Comparison of ENCODE assay signal across 22 cellular contexts in genomic region chr1:206036661-206037455, GRCh38. TPM values are rescaled to one million over a fixed set of nuclear protein-coding genes. Genes with fewer than 3 reads are reported as not detected.
DNase-seq lines count a peak whose midpoint lies in the region; ATAC-seq and TF ChIP-seq lines count a peak whose summit lies in the region.
"Had no signal": no experiment of that assay in that cellular context is flagged by ENCODE, and none has a peak within 500 bp of the region (broad histone marks: within the 10 kb centered on the region; RNA-seq: fewer than 3 reads in every experiment).

No MANE protein-coding gene starts in this region.

- H3K4me2 ChIP-seq in MM.1S (ENCODE audit: low read depth, low read length) = peak overlapping the region; percentile 60
- no peak overlapping the region for H3K4me2 ChIP-seq in PC-9

- ATAC-seq in activated B cell treated with CpG ODN at 0.5 μM for 24 hours (ENCODE audit: low read depth) = peak; percentile 53
- ATAC-seq: activated T-cell treated with anti-CD3 and anti-CD28 coated beads, Interleukin-2, amount 50 U/mL, for 72 hours; CD8-positive, alpha-beta T cell; gastroesophageal sphincter; mucosa of descending colon; SK-N-SH treated with all-trans-retinoic acid at 6 μM for 48 hours had no signal

- peaks cover 54% of the 10 kb centered on the region for H3F3A ChIP-seq in MM.1S (ENCODE audit: insufficient read depth, low read length)
- no peaks in the 10 kb centered on the region for H3F3A ChIP-seq in PC-9 (ENCODE audit: insufficient read depth, low read depth)

- H3K27me3 Mint-ChIP-seq in activated naive CD4-positive, alpha-beta T cell treated with anti-CD3 and anti-CD28 coated beads for 36 hours (ENCODE audit: low read depth) = peaks cover 12% of the 10 kb centered on the region
- H3K27me3 Mint-ChIP-seq in activated naive CD4-positive, alpha-beta T cell treated with anti-CD3 and anti-CD28 coated beads, Interleukin-2, amount 10 ng/mL, durations not matched to agents 7 days and 5 days = peaks cover 57% of the 10 kb centered on the region
- H3K27me3 Mint-ChIP-seq in activated B cell treated with CpG ODN at 0.5 μM for 24 hours = no peaks in the 10 kb centered on the region

- H3K9me3 ChIP-seq in MM.1S (replicated peaks; ENCODE audit: insufficient read depth, low read length) (no peaks in the 10 kb centered on the region), thyroid gland (no peaks in the 10 kb centered on the region), PC-9 (ENCODE audit: insufficient read depth, low read depth) (no peaks in the 10 kb centered on the region)
- H3K9me3 ChIP-seq: adrenal gland, gastroesophageal sphincter, mucosa of descending colon, Peyer's patch had no signal

- peak overlapping the region; percentile 79 for H3K27ac ChIP-seq in MM.1S (ENCODE audit: low read length)
- peak overlapping the region; percentile 53 to 76 (median 64) for H3K27ac ChIP-seq in thyroid gland
- H3K27ac ChIP-seq in PC-9 = no peak overlapping the region
- H3K27ac ChIP-seq: adrenal gland, cardiac muscle cell, dorsolateral prefrontal cortex, gastroesophageal sphincter had no signal

- peaks cover 64% of the 10 kb centered on the region for H3K4me1 ChIP-seq in MM.1S (ENCODE audit: low read length)
- peaks cover 41 to 51% of the 10 kb centered on the region in 2 donors for H3K4me1 ChIP-seq in thyroid gland
- H3K4me1 ChIP-seq in PC-9 (replicated peaks; ENCODE audit: insufficient read depth) = no peaks in the 10 kb centered on the region
- H3K4me1 ChIP-seq: gastroesophageal sphincter had no signal

- no peak overlapping the region for H3K4me3 Mint-ChIP-seq in activated naive CD4-positive, alpha-beta T cell treated with anti-CD3 and anti-CD28 coated beads for 36 hours
- no peak overlapping the region for H3K4me3 Mint-ChIP-seq in activated naive CD4-positive, alpha-beta T cell treated with anti-CD3 and anti-CD28 coated beads, Interleukin-2, amount 10 ng/mL, durations not matched to agents 7 days and 5 days
- peak overlapping the region; percentile 92 for H3K4me3 Mint-ChIP-seq in activated B cell treated with CpG ODN at 0.5 μM for 24 hours
- H3K4me3 Mint-ChIP-seq: activated CD4-positive, alpha-beta memory T cell treated with anti-CD3 and anti-CD28 coated beads, Interleukin-2, amount 10 ng/mL, durations not matched to agents 7 days and 5 days; activated T-cell treated with anti-CD3 and anti-CD28 coated beads, Interleukin-2, amount 50 U/mL, for 72 hours; CD8-positive, alpha-beta T cell had no signal

- no TSS peak for BruUV-seq in PC-9 (replicated peaks; lab: Mats Ljungman, UMichigan)

- no peak for TF ChIP-seq CTCF in MM.1S (IDR thresholded peaks at IDR 0.05; ENCODE audit: low read length)
- no peak for TF ChIP-seq CTCF in activated B cell treated with CpG ODN at 0.5 μM for 24 hours (IDR thresholded peaks at IDR 0.05)
- TF ChIP-seq CTCF in thyroid gland (IDR thresholded peaks at IDR 0.05) = no peak
- no peak for TF ChIP-seq CTCF in PC-9 (conservative IDR thresholded peaks at IDR 0.05)
- TF ChIP-seq CTCF in GM20000 (IDR thresholded peaks at IDR 0.05; ENCODE audit: extremely low read depth, missing control alignments) = no peak

- intact Hi-C loops in activated naive CD4-positive, alpha-beta T cell treated with anti-CD3 and anti-CD28 coated beads for 36 hours (cut with micrococcal nuclease) = loop anchor here (1.0 kb wide), 1 partner anchor 12 kb away; no protein-coding TSS in a partner anchor
- intact Hi-C loops in activated B cell treated with CpG ODN at 0.5 μM for 24 hours (cut with micrococcal nuclease) (loop anchor here (1.0 kb wide), 1 partner anchor 13 kb away; no protein-coding TSS in a partner anchor), thyroid gland (cut with DNase I) (loop anchor here (10.0 kb wide), 1 partner anchor 68 kb away; no protein-coding TSS in a partner anchor), PC-9 (cut with micrococcal nuclease; ENCODE audit: unreplicated experiment) (no loop called here)

- H4K20me1 ChIP-seq in MM.1S (ENCODE audit: insufficient read depth, low read length) (no peaks in the 10 kb centered on the region), PC-9 (ENCODE audit: insufficient read depth) (no peaks in the 10 kb centered on the region)

- no peaks in the 10 kb centered on the region for H3K9me3 Mint-ChIP-seq in activated naive CD4-positive, alpha-beta T cell treated with anti-CD3 and anti-CD28 coated beads for 36 hours
- no peaks in the 10 kb centered on the region for H3K9me3 Mint-ChIP-seq in activated naive CD4-positive, alpha-beta T cell treated with anti-CD3 and anti-CD28 coated beads, Interleukin-2, amount 10 ng/mL, durations not matched to agents 7 days and 5 days
- no peaks in the 10 kb centered on the region for H3K9me3 Mint-ChIP-seq in activated B cell treated with CpG ODN at 0.5 μM for 24 hours
- H3K9me3 Mint-ChIP-seq: activated CD4-positive, alpha-beta memory T cell treated with anti-CD3 and anti-CD28 coated beads, Interleukin-2, amount 10 ng/mL, durations not matched to agents 7 days and 5 days; activated T-cell treated with anti-CD3 and anti-CD28 coated beads, Interleukin-2, amount 50 U/mL, for 72 hours; CD8-positive, alpha-beta T cell had no signal

- peak overlapping the region; percentile 27; the same call in 1 of the 2 replicates for H3K9ac ChIP-seq in MM.1S (ENCODE audit: low read length)

- no peaks in the 10 kb centered on the region for H3K9me2 ChIP-seq in MM.1S (replicated peaks; ENCODE audit: insufficient read depth, low read length)
- H3K9me2 ChIP-seq in PC-9 (ENCODE audit: insufficient read depth) = no peaks in the 10 kb centered on the region

- H2AFZ ChIP-seq in MM.1S (ENCODE audit: low read length) (peak overlapping the region; percentile 17; the same call in 1 of the 2 replicates), PC-9 (no peak overlapping the region)

- 11 to 21% methylated on average over 2 of the region's 2 CpGs for WGBS in thyroid gland, 2 donors

- no peak overlapping the region for H3K27ac Mint-ChIP-seq in activated naive CD4-positive, alpha-beta T cell treated with anti-CD3 and anti-CD28 coated beads for 36 hours
- H3K27ac Mint-ChIP-seq in activated naive CD4-positive, alpha-beta T cell treated with anti-CD3 and anti-CD28 coated beads, Interleukin-2, amount 10 ng/mL, durations not matched to agents 7 days and 5 days = no peak overlapping the region
- peak overlapping the region; percentile 90 for H3K27ac Mint-ChIP-seq in activated B cell treated with CpG ODN at 0.5 μM for 24 hours
- H3K27ac Mint-ChIP-seq: activated CD4-positive, alpha-beta memory T cell treated with anti-CD3 and anti-CD28 coated beads, Interleukin-2, amount 10 ng/mL, durations not matched to agents 7 days and 5 days; activated T-cell treated with anti-CD3 and anti-CD28 coated beads, Interleukin-2, amount 50 U/mL, for 72 hours; CD8-positive, alpha-beta T cell had no signal

- no peaks in the 10 kb centered on the region for H3K36me3 Mint-ChIP-seq in activated naive CD4-positive, alpha-beta T cell treated with anti-CD3 and anti-CD28 coated beads for 36 hours (ENCODE audit: low read depth)
- no peaks in the 10 kb centered on the region for H3K36me3 Mint-ChIP-seq in activated naive CD4-positive, alpha-beta T cell treated with anti-CD3 and anti-CD28 coated beads, Interleukin-2, amount 10 ng/mL, durations not matched to agents 7 days and 5 days
- peaks cover 34% of the 10 kb centered on the region for H3K36me3 Mint-ChIP-seq in activated B cell treated with CpG ODN at 0.5 μM for 24 hours (ENCODE audit: low read depth)
- H3K36me3 Mint-ChIP-seq: CD8-positive, alpha-beta T cell had no signal

- POLR2A ChIA-PET in activated B cell treated with CpG ODN at 0.5 μM for 24 hours (lab: Charles Lee) (interaction anchor here (0.6 to 6.9 kb wide), 14 partner anchors 10 to 885 kb away, joined by 3 to 101 read pairs (median 6); partner anchors contain the start of genes FCMR and RAB29), PC-9 (lab: Charles Lee; ENCODE audit: unreplicated experiment) (no interaction called here)

- CTCF ChIA-PET in activated naive CD4-positive, alpha-beta T cell treated with anti-CD3 and anti-CD28 coated beads for 36 hours (lab: Charles Lee) = interaction anchor here (0.6 to 1.7 kb wide), 6 partner anchors 11 to 86 kb away, joined by 3 to 8 read pairs (median 4); no protein-coding TSS in a partner anchor
- CTCF ChIA-PET in activated naive CD4-positive, alpha-beta T cell treated with anti-CD3 and anti-CD28 coated beads, Interleukin-2, amount 10 ng/mL, durations not matched to agents 7 days and 5 days (lab: Charles Lee) = interaction anchor here (0.8 to 1.3 kb wide), 3 partner anchors 9 to 71 kb away, joined by 3 to 5 read pairs (median 3); no protein-coding TSS in a partner anchor
- CTCF ChIA-PET in activated B cell treated with CpG ODN at 0.5 μM for 24 hours (lab: Charles Lee) = interaction anchor here (1.0 to 1.8 kb wide), 6 partner anchors 11 to 245 kb away, joined by 3 to 9 read pairs (median 4); no protein-coding TSS in a partner anchor
- CTCF ChIA-PET in PC-9 (lab: Charles Lee) = no interaction called here

- H3K36me3 ChIP-seq in MM.1S (replicated peaks; ENCODE audit: insufficient read depth, low read length) (no peaks in the 10 kb centered on the region), thyroid gland (no peaks in the 10 kb centered on the region), PC-9 (ENCODE audit: low read depth) (no peaks in the 10 kb centered on the region)
- H3K36me3 ChIP-seq: adrenal gland, cardiac muscle cell, gastroesophageal sphincter, Peyer's patch had no signal

- H3K4me3 ChIP-seq in MM.1S (ENCODE audit: low read length) = peak overlapping the region; percentile 20; the same call in 1 of the 2 replicates
- H3K4me3 ChIP-seq in thyroid gland (replicated peaks in 1 of 3) = no peak overlapping the region
- H3K4me3 ChIP-seq in PC-9 = no peak overlapping the region
- H3K4me3 ChIP-seq: adrenal gland, cardiac muscle cell, dorsolateral prefrontal cortex, gastroesophageal sphincter, mucosa of descending colon had no signal

- TF ChIP-seq POLR2A in thyroid gland (IDR thresholded peaks at IDR 0.05) = no peak

- no peaks in the 10 kb centered on the region for H3K27me3 ChIP-seq in MM.1S (replicated peaks; ENCODE audit: insufficient read depth, low read length)
- H3K27me3 ChIP-seq in thyroid gland = no peaks in the 10 kb centered on the region
- no peaks in the 10 kb centered on the region for H3K27me3 ChIP-seq in PC-9 (ENCODE audit: insufficient read depth, low read depth)
- H3K27me3 ChIP-seq: cardiac muscle cell, Peyer's patch had no signal

- H3K4me1 Mint-ChIP-seq in activated naive CD4-positive, alpha-beta T cell treated with anti-CD3 and anti-CD28 coated beads for 36 hours (ENCODE audit: low read depth) = peaks cover 18% of the 10 kb centered on the region
- peaks cover 42% of the 10 kb centered on the region for H3K4me1 Mint-ChIP-seq in activated naive CD4-positive, alpha-beta T cell treated with anti-CD3 and anti-CD28 coated beads, Interleukin-2, amount 10 ng/mL, durations not matched to agents 7 days and 5 days
- peaks cover 96% of the 10 kb centered on the region for H3K4me1 Mint-ChIP-seq in activated B cell treated with CpG ODN at 0.5 μM for 24 hours

- peak; percentile 37 for DNase-seq in activated naive CD4-positive, alpha-beta T cell treated with anti-CD3 and anti-CD28 coated beads for 36 hours
- DNase-seq in activated naive CD4-positive, alpha-beta T cell treated with anti-CD3 and anti-CD28 coated beads, Interleukin-2, amount 10 ng/mL, durations not matched to agents 7 days and 5 days = no peak
- DNase-seq in MM.1S = peak; percentile 78
- DNase-seq in activated B cell treated with CpG ODN at 0.5 μM for 24 hours = no peak
- peak; percentile 54 to 63 for DNase-seq in thyroid gland
- DNase-seq in PC-9 = no peak
- DNase-seq in COR-L47 (lab: John Stamatoyannopoulos, UW) = no peak
- no peak for DNase-seq in GM20000 (ENCODE audit: low spot score)
- DNase-seq: activated CD4-positive, alpha-beta memory T cell treated with anti-CD3 and anti-CD28 coated beads, Interleukin-2, amount 10 ng/mL, durations not matched to agents 7 days and 5 days; activated T-cell treated with anti-CD3 and anti-CD28 coated beads, Interleukin-2, amount 50 U/mL, for 72 hours; adrenal gland; CD8-positive, alpha-beta T cell; dorsolateral prefrontal cortex; mucosa of descending colon; NCI-H187; nucleus accumbens; Peyer's patch had no signal

- H3K79me2 ChIP-seq in MM.1S (ENCODE audit: low read length) (peaks cover 48% of the 10 kb centered on the region), PC-9 (ENCODE audit: low read depth) (no peaks in the 10 kb centered on the region)

RNA-seq across cellular contexts. Expression of gene CTSE, which starts 13.2 kb away (rescaled TPM):
- not detected for total RNA-seq in activated naive CD4-positive, alpha-beta T cell treated with anti-CD3 and anti-CD28 coated beads for 36 hours
- not detected in 2 replicates for total RNA-seq in activated B cell treated with CpG ODN at 0.5 μM for 24 hours
- 10 to 100 TPM in 3 of 4 donors, 1 to 10 TPM in 1; 3.6 to 38.2 (median 19.0) TPM for total RNA-seq in thyroid gland
- 0.65 and 1.2 TPM in 2 replicates for total RNA-seq in PC-9 (2021)
- total RNA-seq: activated CD4-positive, alpha-beta memory T cell treated with anti-CD3 and anti-CD28 coated beads, Interleukin-2, amount 10 ng/mL, durations not matched to agents 7 days and 5 days; activated T-cell treated with anti-CD3 and anti-CD28 coated beads, Interleukin-2, amount 50 U/mL, for 72 hours; adrenal gland; cardiac muscle cell; CD8-positive, alpha-beta T cell; dorsolateral prefrontal cortex; gastroesophageal sphincter; M059J; subcutaneous adipose tissue had no signal

RNA-seq across cellular contexts. Expression of gene RHEX, which starts 16.1 kb away (rescaled TPM):
- total RNA-seq in activated naive CD4-positive, alpha-beta T cell treated with anti-CD3 and anti-CD28 coated beads for 36 hours = not detected
- 30.4 and 34.8 TPM in 2 replicates for total RNA-seq in activated B cell treated with CpG ODN at 0.5 μM for 24 hours
- 1 to 10 TPM; 1.2 to 1.7 (median 1.6) TPM for total RNA-seq in thyroid gland
- total RNA-seq in PC-9 (2021) = not detected in 2 replicates
- total RNA-seq: activated CD4-positive, alpha-beta memory T cell treated with anti-CD3 and anti-CD28 coated beads, Interleukin-2, amount 10 ng/mL, durations not matched to agents 7 days and 5 days; activated T-cell treated with anti-CD3 and anti-CD28 coated beads, Interleukin-2, amount 50 U/mL, for 72 hours; adrenal gland; CD8-positive, alpha-beta T cell; M059J had no signal

RNA-seq across cellular contexts. Expression of gene RAB7B, which starts 33.7 kb away (rescaled TPM):
- not detected for total RNA-seq in activated naive CD4-positive, alpha-beta T cell treated with anti-CD3 and anti-CD28 coated beads for 36 hours
- not detected in 2 replicates for total RNA-seq in activated B cell treated with CpG ODN at 0.5 μM for 24 hours
- total RNA-seq in thyroid gland = 10 to 100 TPM in 2 of 4 donors, 1 to 10 TPM in 2; 4.8 to 12.6 (median 8.7) TPM
- not detected in 2 replicates for total RNA-seq in PC-9 (2021)
- total RNA-seq: activated CD4-positive, alpha-beta memory T cell treated with anti-CD3 and anti-CD28 coated beads, Interleukin-2, amount 10 ng/mL, durations not matched to agents 7 days and 5 days; activated T-cell treated with anti-CD3 and anti-CD28 coated beads, Interleukin-2, amount 50 U/mL, for 72 hours; CD8-positive, alpha-beta T cell had no signal

Comparison
In these comparisons a context has a peak if more than half of its experiments do, and no peak if none do; other contexts are left out.
1. DNase-seq: peak in activated naive CD4-positive, alpha-beta T cell treated with anti-CD3 and anti-CD28 coated beads for 36 hours (single experiment), MM.1S (single experiment) and thyroid gland (2 of 2); none in activated naive CD4-positive, alpha-beta T cell treated with anti-CD3 and anti-CD28 coated beads, Interleukin-2, amount 10 ng/mL, durations not matched to agents 7 days and 5 days (single experiment), activated B cell treated with CpG ODN at 0.5 μM for 24 hours (single experiment), PC-9 (0 of 2), COR-L47 (single experiment) and GM20000 (single experiment).
2. RNA of gene RHEX, which starts 16.1 kb away (total RNA-seq): 30.4 to 34.8 TPM in activated B cell treated with CpG ODN at 0.5 μM for 24 hours; 1.2 to 1.7 TPM in thyroid gland, not detected in activated naive CD4-positive, alpha-beta T cell treated with anti-CD3 and anti-CD28 coated beads for 36 hours and not detected in PC-9; every median in the first group is over 10 times any median in the second.